Comparison of ENCODE assay signal across 16 cellular contexts in the genomic region with DNA sequence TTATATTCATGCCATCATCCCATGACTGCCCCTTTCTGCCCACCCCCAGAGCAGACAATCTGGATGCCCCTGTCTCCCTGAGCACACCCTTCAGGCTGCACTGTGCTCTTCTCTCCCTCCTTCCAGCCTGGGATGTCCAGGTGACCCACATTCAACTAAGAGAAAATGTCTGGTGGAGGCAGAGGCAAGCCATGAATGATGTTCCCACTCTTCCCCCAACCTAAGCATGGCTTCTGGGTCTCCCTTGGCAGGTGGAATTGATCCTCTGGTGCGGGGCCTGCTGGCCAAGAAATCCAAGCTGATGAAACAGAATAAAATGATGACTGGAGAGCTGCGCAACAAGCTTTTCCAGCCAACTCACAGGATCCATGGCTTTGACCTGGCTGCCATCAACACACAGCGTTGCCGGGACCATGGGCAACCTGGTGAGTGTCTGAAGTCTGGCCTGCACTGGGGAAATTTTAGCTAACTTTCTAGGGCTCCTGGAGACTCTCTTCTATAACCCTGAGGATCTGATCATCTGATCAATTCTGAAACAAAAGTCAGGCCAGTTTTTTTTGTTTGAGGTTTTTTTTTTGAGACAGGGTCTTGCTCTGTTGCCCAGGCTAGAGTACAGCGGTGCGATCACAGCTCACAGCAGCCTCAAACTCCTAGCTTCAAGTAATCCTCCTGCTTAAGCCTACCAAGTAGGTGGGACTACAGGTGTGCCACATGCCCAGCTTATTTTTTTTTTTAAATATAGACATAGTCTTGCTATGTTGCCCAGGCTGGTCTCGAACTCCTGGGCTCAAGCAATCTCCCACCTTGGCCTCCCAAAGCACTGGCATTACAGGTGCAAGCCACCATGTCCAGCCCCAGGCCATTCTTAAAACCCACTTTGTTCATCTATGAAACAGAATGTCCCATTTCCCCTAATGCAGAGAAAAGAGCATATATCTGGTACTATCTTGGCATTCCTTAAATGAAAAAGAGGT. TPM values are rescaled to one million over a fixed set of nuclear protein-coding genes. Genes with fewer than 3 reads are reported as not detected.
DNase-seq lines count a peak whose midpoint lies in the region; ATAC-seq and TF ChIP-seq lines count a peak whose summit lies in the region.
"Had no signal": no experiment of that assay in that cellular context is flagged by ENCODE, and none has a peak within 500 bp of the region (broad histone marks: within the 10 kb centered on the region; RNA-seq: fewer than 3 reads in every experiment).

No MANE protein-coding gene starts in this region.

- peak; percentile 42 for DNase-seq in activated CD8-positive, alpha-beta memory T cell treated with anti-CD3 and anti-CD28 coated beads, Interleukin-2, amount 50 U/mL, for 48 hours
- no peak for DNase-seq in activated CD8-positive, alpha-beta memory T cell treated with anti-CD3 and anti-CD28 coated beads, Interleukin-2, amount 50 U/mL, for 4 hours
- DNase-seq in endodermal cell: peak; percentile 22
- DNase-seq in osteocyte (ENCODE audit: extremely low spot score, unreplicated experiment): peak; percentile 65
- no peak for DNase-seq in stimulated activated CD8-positive, alpha-beta memory T cell treated with anti-CD3 and anti-CD28 coated beads, Interleukin-4, amount 100 ng/mL, for 48 hours
- DNase-seq: 8988T; CD8-positive, alpha-beta memory T cell; DMS53; GF-D8; H7 had no signal

- no peak overlapping the region for H3K4me3 ChIP-seq in endodermal cell (ENCODE audit: low read length)
- H3K4me3 ChIP-seq: BLaER1, GM23338 had no signal

- ATAC-seq in HG03159 (IDR thresholded peaks at IDR 0.05; ENCODE audit: unreplicated experiment): no peak
- no peak for ATAC-seq in GM19395 (IDR thresholded peaks at IDR 0.05; ENCODE audit: unreplicated experiment)
- ATAC-seq: GM23338 had no signal

- H3K4me1 ChIP-seq in endodermal cell (ENCODE audit: control insufficient read depth, insufficient read depth, low read length): no peaks in the 10 kb centered on the region
- H3K4me1 ChIP-seq: BLaER1, Caco-2 had no signal

- no peak overlapping the region for H3K27ac ChIP-seq in endodermal cell (ENCODE audit: low read depth, low read length)
- H3K27ac ChIP-seq: BLaER1 had no signal

- H3K9ac ChIP-seq in endodermal cell (ENCODE audit: extremely low read depth, low read length, poor library complexity, severe bottlenecking): no peak overlapping the region
- H3K9ac ChIP-seq: BLaER1 had no signal

- no peaks in the 10 kb centered on the region for H3K9me3 ChIP-seq in endodermal cell (ENCODE audit: control insufficient read depth, low read length)
- H3K9me3 ChIP-seq: BLaER1, Caco-2 had no signal

- WGBS in endodermal cell (ENCODE audit: insufficient coverage in 1 of 2, insufficient read length in 1 of 2), 2 experiments: 91 to 92% methylated on average over 6 to 7 of the region's 7 CpGs

- no peak for TF ChIP-seq CTCF in endodermal cell (conservative IDR thresholded peaks at IDR 0.05)
- no peak for TF ChIP-seq CTCF in osteocyte (IDR thresholded peaks at IDR 0.05)

- H3K4me1 Mint-ChIP-seq in endodermal cell (no peaks in the 10 kb centered on the region), osteocyte (ENCODE audit: unreplicated experiment) (no peaks in the 10 kb centered on the region)
- H3K4me1 Mint-ChIP-seq: CD8-positive, alpha-beta memory T cell; GM23338 had no signal

- H3K27me3 ChIP-seq in endodermal cell (ENCODE audit: control insufficient read depth, insufficient read depth, low read length, poor library complexity, severe bottlenecking): peaks cover 41% of the 10 kb centered on the region
- H3K27me3 ChIP-seq: BLaER1 had no signal

- H3K4me3 Mint-ChIP-seq in endodermal cell (no peak overlapping the region), osteocyte (ENCODE audit: unreplicated experiment) (no peak overlapping the region)
- H3K4me3 Mint-ChIP-seq: CD8-positive, alpha-beta memory T cell; GM23338 had no signal

- peaks cover 3% of the 10 kb centered on the region for H3K9me3 Mint-ChIP-seq in endodermal cell
- H3K9me3 Mint-ChIP-seq in osteocyte (ENCODE audit: unreplicated experiment): no peaks in the 10 kb centered on the region
- H3K9me3 Mint-ChIP-seq: CD8-positive, alpha-beta memory T cell; GM23338 had no signal

- H3K27ac Mint-ChIP-seq in endodermal cell (no peak overlapping the region), osteocyte (ENCODE audit: unreplicated experiment) (no peak overlapping the region)
- H3K27ac Mint-ChIP-seq: CD8-positive, alpha-beta memory T cell; GM23338 had no signal

- H3K36me3 Mint-ChIP-seq in endodermal cell (ENCODE audit: low read depth) (no peaks in the 10 kb centered on the region), osteocyte (ENCODE audit: unreplicated experiment) (no peaks in the 10 kb centered on the region)

- H3K36me3 ChIP-seq in endodermal cell (ENCODE audit: control insufficient read depth, insufficient read depth, low read length): no peaks in the 10 kb centered on the region
- H3K36me3 ChIP-seq: BLaER1 had no signal

- H3K27me3 Mint-ChIP-seq in endodermal cell (ENCODE audit: insufficient read depth) (peaks cover 45% of the 10 kb centered on the region), osteocyte (ENCODE audit: unreplicated experiment) (peaks cover 43% of the 10 kb centered on the region)

RNA-seq across cellular contexts. Expression of gene MPO, which starts 14.5 kb away (rescaled TPM):
- total RNA-seq in endodermal cell (not detected), osteocyte (not detected in 2 replicates)
- not detected for polyA plus RNA-seq in endodermal cell (2013, experiment 1 of 2)
- not detected for polyA plus RNA-seq in endodermal cell (2013, experiment 2 of 2)
- total RNA-seq: CD8-positive, alpha-beta memory T cell; GM23338; H7; HT-29 had no signal
- polyA plus RNA-seq: CD8-positive, alpha-beta memory T cell had no signal

RNA-seq across cellular contexts. Expression of gene LPO, which starts 27.8 kb away (rescaled TPM):
- total RNA-seq in endodermal cell (not detected), osteocyte (not detected in 2 replicates)
- not detected for polyA plus RNA-seq in endodermal cell (2013, experiment 1 of 2)
- polyA plus RNA-seq in endodermal cell (2013, experiment 2 of 2): not detected
- total RNA-seq: CD8-positive, alpha-beta memory T cell; H7; HT-29 had no signal
- polyA plus RNA-seq: CD8-positive, alpha-beta memory T cell had no signal

RNA-seq across cellular contexts. Expression of gene MKS1, which starts 47.1 kb away (rescaled TPM):
- total RNA-seq in endodermal cell: 10 to 100 TPM; 31.8 to 32.2 TPM
- 36.8 TPM for polyA plus RNA-seq in endodermal cell (2013, experiment 1 of 2)
- polyA plus RNA-seq in endodermal cell (2013, experiment 2 of 2): 30.9 TPM
- 21.5 and 24.1 TPM in 2 replicates for total RNA-seq in osteocyte

Comparison
In these comparisons a context has a peak if more than half of its experiments do, and no peak if none do; other contexts are left out.
1. DNase-seq: peak in activated CD8-positive, alpha-beta memory T cell treated with anti-CD3 and anti-CD28 coated beads, Interleukin-2, amount 50 U/mL, for 48 hours (single experiment), endodermal cell (single experiment) and osteocyte (single experiment); none in activated CD8-positive, alpha-beta memory T cell treated with anti-CD3 and anti-CD28 coated beads, Interleukin-2, amount 50 U/mL, for 4 hours (single experiment) and stimulated activated CD8-positive, alpha-beta memory T cell treated with anti-CD3 and anti-CD28 coated beads, Interleukin-4, amount 100 ng/mL, for 48 hours (single experiment).